Comparison of ENCODE assay signal across 18 cellular contexts in the genomic region with DNA sequence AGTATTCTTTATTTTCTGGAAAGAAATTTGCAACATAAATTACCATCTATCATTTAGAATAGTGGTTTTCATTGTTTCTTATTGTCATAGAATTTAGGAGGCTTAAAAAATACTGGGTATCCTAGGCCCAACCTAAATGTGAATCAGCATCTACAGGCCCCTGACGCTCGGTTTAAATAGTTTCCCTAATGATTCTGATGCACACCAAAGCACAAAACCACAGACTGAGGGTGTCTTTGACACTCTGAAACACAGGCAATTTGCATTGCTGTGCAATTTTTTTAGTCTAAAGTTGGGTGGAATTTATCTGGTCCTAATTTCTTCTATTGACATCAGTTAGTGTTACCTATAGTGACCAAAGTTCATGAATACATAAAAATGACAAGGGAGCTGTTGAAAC.
"Had no signal": no experiment of that assay in that cellular context is flagged by ENCODE, and none has a peak within 500 bp of the region (broad histone marks: within the 10 kb centered on the region; RNA-seq: fewer than 3 reads in every experiment).

No MANE protein-coding gene starts in this region.

- H3K4me1 ChIP-seq: esophagus muscularis mucosa, foreskin keratinocyte, gastroesophageal sphincter, heart left ventricle, left lung had no signal

- H2AFZ ChIP-seq: hepatocyte had no signal

- H3K27ac ChIP-seq: coronary artery, dorsolateral prefrontal cortex, esophagus muscularis mucosa, foreskin keratinocyte, gastroesophageal sphincter, heart left ventricle, hepatocyte, left lung, lower lobe of right lung had no signal

- H3K79me2 ChIP-seq: hepatocyte had no signal

- H3K9me3 ChIP-seq: esophagus muscularis mucosa, gastroesophageal sphincter, heart left ventricle, left lung, lower lobe of right lung, mucosa of descending colon had no signal

- DNase-seq: dermis blood vessel endothelial cell; dorsolateral prefrontal cortex; effector CD4-positive, alpha-beta T cell; effector memory CD4-positive, alpha-beta T cell; foreskin keratinocyte; heart left ventricle; hypothalamus; left cardiac atrium; left lung; left ventricle myocardium superior; lower lobe of right lung; mesenchymal stem cell; mucosa of descending colon; naive B cell had no signal

- H3K36me3 ChIP-seq: esophagus muscularis mucosa, gastroesophageal sphincter, heart left ventricle, left lung, lower lobe of right lung had no signal

- H3K4me2 ChIP-seq: hepatocyte had no signal

- H3K4me3 ChIP-seq: coronary artery, dorsolateral prefrontal cortex, esophagus muscularis mucosa, gastroesophageal sphincter, heart left ventricle, hepatocyte, left lung, lower lobe of right lung, mucosa of descending colon had no signal

- ATAC-seq: foreskin keratinocyte, gastroesophageal sphincter, heart left ventricle, left cardiac atrium, left lung, left ventricle myocardium superior, lower lobe of right lung, mucosa of descending colon had no signal

- H3K27me3 ChIP-seq: dorsolateral prefrontal cortex, esophagus muscularis mucosa, foreskin keratinocyte, gastroesophageal sphincter, heart left ventricle, hepatocyte, left lung had no signal
